8 cellular contexts compared by ENCODE assay signal in genomic region chr6:156720739-156721714, GRCh38. TPM values are rescaled to one million over a fixed set of nuclear protein-coding genes. Genes with fewer than 3 reads are reported as not detected.
DNase-seq lines count a peak whose midpoint lies in the region; ATAC-seq, FAIRE-seq and TF ChIP-seq lines count a peak whose summit lies in the region.

No MANE protein-coding gene starts in this region.

- H3K27me3 ChIP-seq in GM23338 (ENCODE audit: insufficient read depth): no peaks in the 10 kb centered on the region

- TF ChIP-seq CTCF in GM23338 (conservative IDR thresholded peaks at IDR 0.05; ENCODE audit: low read depth in 2 of 2) (no peak), epithelial cell of esophagus (IDR thresholded peaks at IDR 0.05; ENCODE audit: insufficient read depth, low read depth, low read length, missing control alignments) (no peak), nephron (IDR thresholded peaks at IDR 0.05; ENCODE audit: unreplicated experiment in 3 of 3) (no peak)

- DNase-seq in GM12892 (ENCODE audit: insufficient read length) (no peak), GM23338 (ENCODE audit: low spot score) (peak; percentile 88), NCI-H1105 (lab: John Stamatoyannopoulos, UW) (peak; percentile 66), epithelial cell of esophagus (ENCODE audit: low read depth) (peak; percentile 87), NCI-H446 (lab: John Stamatoyannopoulos, UW) (no peak), NCI-H345 treated with DMSO at 0.1 percent for 48 hours (lab: John Stamatoyannopoulos, UW; ENCODE audit: unreplicated experiment) (no peak)
- DNase-seq in activated effector memory CD4-positive, alpha-beta T cell treated with anti-CD3 and anti-CD28 coated beads, Interleukin-2, amount 50 U/mL, for 16 hours: no peak

- H3K9me2 ChIP-seq in GM23338 (ENCODE audit: insufficient read depth): 0 out of 2 replicates have a peak, but pooled peaks cover 4% of the 10 kb centered on the region

- H3K4me3 ChIP-seq in GM23338 (peak overlapping the region; percentile 2), epithelial cell of esophagus (ENCODE audit: low read length) (peak overlapping the region; percentile 18)

- H3K4me1 ChIP-seq in GM23338 (ENCODE audit: insufficient read depth): peaks cover 37% of the 10 kb centered on the region

- H3K36me3 Mint-ChIP-seq in GM23338 (ENCODE audit: low read depth): 0 out of 3 replicates have a peak, but pooled peaks cover 6% of the 10 kb centered on the region
- no peaks in the 10 kb centered on the region for H3K36me3 Mint-ChIP-seq in nephron (ENCODE audit: low read depth)

- peaks cover 18% of the 10 kb centered on the region for H3K27me3 Mint-ChIP-seq in GM23338 (ENCODE audit: insufficient read depth, low read depth, poor library complexity)
- H3K27me3 Mint-ChIP-seq in nephron (ENCODE audit: low read depth): peaks cover 6% of the 10 kb centered on the region

- H3K4me1 Mint-ChIP-seq in GM23338 (peaks cover 35% of the 10 kb centered on the region), nephron (peaks cover 12% of the 10 kb centered on the region)

- peak overlapping the region; percentile 90 for H3K27ac ChIP-seq in GM23338 (ENCODE audit: low read depth)

- no peak overlapping the region; the same call in none of the 2 replicates for H2AFZ ChIP-seq in GM23338

- H3K9me3 Mint-ChIP-seq in GM23338: peaks cover 6% of the 10 kb centered on the region; the same call in 1 of the 3 replicates
- H3K9me3 Mint-ChIP-seq in nephron: no peaks in the 10 kb centered on the region

- H3K79me2 ChIP-seq in GM23338 (replicated peaks; ENCODE audit: insufficient read depth): no peaks in the 10 kb centered on the region

- H3K4me2 ChIP-seq in GM23338: peak overlapping the region; percentile 45

- H3K4me3 Mint-ChIP-seq in GM23338: peak overlapping the region; percentile 3; the same call in 1 of the 3 replicates
- peak overlapping the region in 1 of 3 experiments; percentile 35 for H3K4me3 Mint-ChIP-seq in nephron

- peak; percentile 87 for ATAC-seq in GM23338

- no peaks in the 10 kb centered on the region for H4K20me1 ChIP-seq in GM23338 (replicated peaks; ENCODE audit: insufficient read depth)

- H3K27ac Mint-ChIP-seq in GM23338 (peak overlapping the region; percentile 39), nephron (peak overlapping the region; percentile 73 to 92 (median 77))

- H3F3A ChIP-seq in GM23338 (replicated peaks; ENCODE audit: low read depth): peaks cover 20% of the 10 kb centered on the region

- TF ChIP-seq POLR2A in GM12892 (IDR thresholded peaks at IDR 0.05; ENCODE audit: low read depth, low read length): no peak

- no peaks in the 10 kb centered on the region for H3K36me3 ChIP-seq in GM23338 (ENCODE audit: insufficient read depth)

- FAIRE-seq in GM12892 (lab: Jason Lieb, UNC): peak; percentile 90

TF ChIP-seq in GM23338, 12 proteins besides CTCF, POLR2A, EP300 and RAD21:
- TF ChIP-seq NANOG (IDR thresholded peaks at IDR 0.05; ENCODE audit: borderline replicate concordance) (peak; percentile 2; the same call in 1 of the 2 replicates), ZNF331 (CRISPR knock-in tag; IDR thresholded peaks at IDR 0.05; ENCODE audit: low read depth) (no peak), ZNF462 (CRISPR knock-in tag; IDR thresholded peaks at IDR 0.05) (peak; percentile 82), ZNF114 (CRISPR knock-in tag; IDR thresholded peaks at IDR 0.05) (peak; percentile 35; the same call in 1 of the 2 replicates), CREB1 (CRISPR knock-in tag; IDR thresholded peaks at IDR 0.05; ENCODE audit: low read depth) (peak; percentile 56), EZH2phosphoT487 (IDR thresholded peaks at IDR 0.05; ENCODE audit: unreplicated experiment) (no peak)

RNA-seq across cellular contexts. Expression of gene ARID1B, which starts 56.2 kb away (rescaled TPM):
- polyA plus RNA-seq in GM12892 (2012; ENCODE audit: missing spikeins): 42.4 TPM
- 72.2 and 82.4 TPM in 2 replicates for total RNA-seq in GM23338 (2014; rRNA removed; shearing (Covaris generic))
- polyA plus RNA-seq in GM23338 (2016; fragmentation: Nextera tagmentation; extraction: Ambion mirVana): 53.3 and 59.3 TPM in 2 replicates

Comparison
In these comparisons a context has a peak if more than half of its experiments do, and no peak if none do; other contexts are left out.
1. DNase-seq: peak in GM23338 (single experiment), NCI-H1105 (single experiment) and epithelial cell of esophagus (single experiment); none in GM12892 (single experiment), NCI-H446 (0 of 2), activated effector memory CD4-positive, alpha-beta T cell treated with anti-CD3 and anti-CD28 coated beads, Interleukin-2, amount 50 U/mL, for 16 hours (single experiment) and NCI-H345 treated with DMSO at 0.1 percent for 48 hours (single experiment).